1 cellular context compared by ENCODE assay signal in genomic region chr3:196632033-196632751, GRCh38.
A peak's percentile ranks its signal among the peaks of the same experiment; 100 is the strongest.
TF ChIP-seq lines count a peak whose summit lies in the region.

No MANE protein-coding gene starts in this region.

TF ChIP-seq in K562, 482 proteins besides CTCF, POLR2A, EP300 and RAD21 (continued from another document and continues in another):
- TF ChIP-seq, protein P1, sequence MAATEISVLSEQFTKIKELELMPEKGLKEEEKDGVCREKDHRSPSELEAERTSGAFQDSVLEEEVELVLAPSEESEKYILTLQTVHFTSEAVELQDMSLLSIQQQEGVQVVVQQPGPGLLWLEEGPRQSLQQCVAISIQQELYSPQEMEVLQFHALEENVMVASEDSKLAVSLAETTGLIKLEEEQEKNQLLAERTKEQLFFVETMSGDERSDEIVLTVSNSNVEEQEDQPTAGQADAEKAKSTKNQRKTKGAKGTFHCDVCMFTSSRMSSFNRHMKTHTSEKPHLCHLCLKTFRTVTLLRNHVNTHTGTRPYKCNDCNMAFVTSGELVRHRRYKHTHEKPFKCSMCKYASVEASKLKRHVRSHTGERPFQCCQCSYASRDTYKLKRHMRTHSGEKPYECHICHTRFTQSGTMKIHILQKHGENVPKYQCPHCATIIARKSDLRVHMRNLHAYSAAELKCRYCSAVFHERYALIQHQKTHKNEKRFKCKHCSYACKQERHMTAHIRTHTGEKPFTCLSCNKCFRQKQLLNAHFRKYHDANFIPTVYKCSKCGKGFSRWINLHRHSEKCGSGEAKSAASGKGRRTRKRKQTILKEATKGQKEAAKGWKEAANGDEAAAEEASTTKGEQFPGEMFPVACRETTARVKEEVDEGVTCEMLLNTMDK (IDR thresholded peaks at IDR 0.05; ENCODE audit: borderline replicate concordance, insufficient read depth, low read depth, low read length, poor library complexity, severe bottlenecking): peak; percentile 99
- TF ChIP-seq NR1H2 (CRISPR knock-in tag; IDR thresholded peaks at IDR 0.05) (no peak), HDAC8 (tag; IDR thresholded peaks at IDR 0.05) (no peak), ZBTB43 (CRISPR knock-in tag; IDR thresholded peaks at IDR 0.05) (no peak), TRIM24 (IDR thresholded peaks at IDR 0.05) (peak in 1 of 2 experiments; percentile 41; a peak in 2 of 4 replicates), TEAD2 (tag; IDR thresholded peaks at IDR 0.05) (no peak), E2F6 (IDR thresholded peaks at IDR 0.05; ENCODE audit: borderline replicate concordance in 1 of 2, extremely low read depth in 1 of 2, insufficient read depth in 1 of 2, insufficient read length in 1 of 2, low read depth in 1 of 2, low read length in 1 of 2, poor library complexity in 1 of 2, severe bottlenecking in 1 of 2) (peak; percentile 89 to 97), HDAC3 (IDR thresholded peaks at IDR 0.05; ENCODE audit: borderline replicate concordance, partially characterized antibody) (no peak), VEZF1 (CRISPR knock-in tag; IDR thresholded peaks at IDR 0.05) (peak; percentile 99), FIP1L1 (IDR thresholded peaks at IDR 0.05; ENCODE audit: low read depth, low read length, poor library complexity, severe bottlenecking) (peak; percentile 80), ZBTB40 (IDR thresholded peaks at IDR 0.05) (peak; percentile 30; the same call in 1 of the 2 replicates), ZBTB40 (CRISPR knock-in tag; IDR thresholded peaks at IDR 0.05) (no peak), TAF15 (IDR thresholded peaks at IDR 0.05; ENCODE audit: low read depth, low read length) (no peak), ZBTB5 (IDR thresholded peaks at IDR 0.05) (no peak), SMAD2 (IDR thresholded peaks at IDR 0.05; ENCODE audit: low read depth, low read length) (no peak), ZNF766 (CRISPR knock-in tag; conservative IDR thresholded peaks at IDR 0.05) (peak; percentile 49; the same call in 1 of the 2 replicates), MGA (IDR thresholded peaks at IDR 0.05) (peak; percentile 71), MTF1 (CRISPR knock-in tag; IDR thresholded peaks at IDR 0.05; ENCODE audit: borderline replicate concordance) (no peak), ZNF830 (CRISPR knock-in tag; IDR thresholded peaks at IDR 0.05) (no peak), KAT2B (IDR thresholded peaks at IDR 0.05; ENCODE audit: low read depth, low read length) (no peak), MEIS2 (IDR thresholded peaks at IDR 0.05; ENCODE audit: partially characterized antibody) (peak; percentile 21)
